In the genomic region with DNA sequence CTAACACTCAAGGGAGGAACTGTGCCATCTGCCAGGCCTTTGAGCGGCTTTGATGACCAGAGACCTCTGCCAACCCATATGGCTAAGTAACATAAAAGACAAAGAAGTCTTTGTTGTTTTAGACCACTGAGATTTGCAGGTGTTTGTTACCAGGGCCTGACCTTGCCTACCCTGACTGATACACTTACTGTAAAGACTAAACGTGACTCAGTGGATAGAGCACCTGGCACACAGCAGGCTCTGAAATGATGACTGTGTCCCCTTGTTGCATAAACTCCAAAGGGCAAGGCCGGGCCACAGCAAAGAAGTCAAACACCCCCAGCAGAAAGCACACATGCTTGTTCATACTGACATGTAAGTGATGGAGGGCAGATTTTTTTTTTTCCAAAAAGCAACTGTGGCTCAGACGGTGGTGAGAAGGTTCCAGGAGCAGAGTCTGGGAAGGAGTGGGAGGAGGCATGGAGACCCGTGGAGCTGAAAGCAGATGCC, we compare ENCODE assay signal across 29 cellular contexts. TPM values are rescaled to one million over a fixed set of nuclear protein-coding genes. Genes with fewer than 3 reads are reported as not detected.
"Had no signal": no experiment of that assay in that cellular context is flagged by ENCODE, and none has a peak within 500 bp of the region (broad histone marks: within the 10 kb centered on the region; RNA-seq: fewer than 3 reads in every experiment).

No MANE protein-coding gene starts in this region.

- H3K36me3 ChIP-seq: adrenal gland, ascending aorta, colonic mucosa, heart right ventricle, spleen, tibial artery, uterus had no signal

- H3K27ac Mint-ChIP-seq: activated CD8-positive, alpha-beta T cell treated with anti-CD3 and anti-CD28 coated beads, Interleukin-2, amount 10 ng/mL, durations not matched to agents 7 days and 5 days; activated naive CD8-positive, alpha-beta T cell; activated T-cell treated with anti-CD3 and anti-CD28 coated beads, Interleukin-2, amount 50 U/mL, for 24 hours; activated T-helper 17 cell treated with anti-CD3 and anti-CD28 coated beads, Interleukin-2, amount 50 U/mL, for 72 hours; memory B cell; nephron; T-cell; T-helper 2 cell treated with Interferon-gamma antibody and Interleukin-4, amounts not matched to agents 5 μg/mL and 100 μg/mL, for 36 hours had no signal

- H3K4me3 ChIP-seq: adrenal gland, ascending aorta, colonic mucosa, heart right ventricle, spleen, tibial artery, uterus had no signal

- H3K27ac ChIP-seq: adrenal gland, ascending aorta, colonic mucosa, epithelial cell of prostate, heart right ventricle, spleen, tibial artery, uterus had no signal

- H3K9me3 ChIP-seq: adrenal gland, ascending aorta, colonic mucosa, heart right ventricle, spleen, tibial artery, uterus had no signal

- H3K4me1 Mint-ChIP-seq: activated T-helper 17 cell treated with anti-CD3 and anti-CD28 coated beads, Interleukin-2, amount 50 U/mL, for 72 hours had no signal

- DNase-seq: activated CD4-positive, alpha-beta T cell treated with anti-CD3 and anti-CD28 coated beads for 1 hour; activated CD4-positive, alpha-beta T cell treated with anti-CD3 and anti-CD28 coated beads, Interleukin-2, amount 50 U/mL, for 1 hour; activated CD8-positive, alpha-beta memory T cell treated with anti-CD3 and anti-CD28 coated beads, Interleukin-2, amount 50 U/mL, for 4 hours; activated CD8-positive, alpha-beta T cell treated with anti-CD3 and anti-CD28 coated beads, Interleukin-2, amount 10 ng/mL, durations not matched to agents 7 days and 5 days; activated T-cell treated with anti-CD3 and anti-CD28 coated beads, Interleukin-2, amount 50 U/mL, for 24 hours; colonic mucosa; heart right ventricle; left cardiac atrium; occipital lobe; stimulated activated CD4-positive, alpha-beta T cell treated with anti-CD3 and anti-CD28 coated beads, Interleukin-4, amount 100 ng/mL, for 1 hour; stimulated activated naive CD4-positive, alpha-beta T cell treated with Interleukin-2 at 50 U/mL for 16 hours; T-cell had no signal

- H3K9me3 Mint-ChIP-seq: activated T-cell treated with anti-CD3 and anti-CD28 coated beads, Interleukin-2, amount 50 U/mL, for 24 hours; activated T-helper 17 cell treated with anti-CD3 and anti-CD28 coated beads, Interleukin-2, amount 50 U/mL, for 72 hours; central memory CD8-positive, alpha-beta T cell; memory B cell; nephron; T-cell; T-helper 2 cell treated with Interferon-gamma antibody and Interleukin-4, amounts not matched to agents 5 μg/mL and 100 μg/mL, for 36 hours had no signal

- H3K27me3 ChIP-seq: adrenal gland, ascending aorta, colonic mucosa, uterus had no signal

- ATAC-seq: activated CD8-positive, alpha-beta T cell treated with anti-CD3 and anti-CD28 coated beads, Interleukin-2, amount 10 ng/mL, durations not matched to agents 7 days and 5 days; activated T-helper 17 cell treated with anti-CD3 and anti-CD28 coated beads, Interleukin-2, amount 50 U/mL, for 72 hours; heart right ventricle; left cardiac atrium; T-cell had no signal

- H3K4me1 ChIP-seq: adrenal gland, ascending aorta, colonic mucosa, uterus had no signal

- H3K36me3 Mint-ChIP-seq: activated naive CD8-positive, alpha-beta T cell; T-cell had no signal

- H3K4me3 Mint-ChIP-seq: activated CD8-positive, alpha-beta T cell treated with anti-CD3 and anti-CD28 coated beads, Interleukin-2, amount 10 ng/mL, durations not matched to agents 7 days and 5 days; activated naive CD8-positive, alpha-beta T cell; activated T-cell treated with anti-CD3 and anti-CD28 coated beads, Interleukin-2, amount 50 U/mL, for 24 hours; activated T-helper 17 cell treated with anti-CD3 and anti-CD28 coated beads, Interleukin-2, amount 50 U/mL, for 72 hours; central memory CD8-positive, alpha-beta T cell; memory B cell; nephron; T-cell; T-helper 2 cell treated with Interferon-gamma antibody and Interleukin-4, amounts not matched to agents 5 μg/mL and 100 μg/mL, for 36 hours had no signal

RNA-seq across cellular contexts. Expression of a gene that starts 7.7 kb away (rescaled TPM):
- total RNA-seq: activated CD8-positive, alpha-beta T cell treated with anti-CD3 and anti-CD28 coated beads, Interleukin-2, amount 10 ng/mL, durations not matched to agents 7 days and 5 days; activated T-helper 17 cell treated with anti-CD3 and anti-CD28 coated beads, Interleukin-2, amount 50 U/mL, for 72 hours; adrenal gland; ascending aorta; colonic mucosa; fibroblast of villous mesenchyme; heart right ventricle; left cardiac atrium; liver; mononuclear cell; myocyte; occipital lobe; renal cortical epithelial cell; spleen; T-cell; uterus had no signal
